26 cellular contexts compared by ENCODE assay signal in genomic region chr11:129035254-129035653, GRCh38.
"Had no signal": no experiment of that assay in that cellular context is flagged by ENCODE, and none has a peak within 500 bp of the region (broad histone marks: within the 10 kb centered on the region; RNA-seq: fewer than 3 reads in every experiment).

No MANE protein-coding gene starts in this region.

- H3K27me3 ChIP-seq: ascending aorta, SJCRH30 had no signal

- ATAC-seq: activated naive CD8-positive, alpha-beta T cell treated with anti-CD3 and anti-CD28 coated beads, Interleukin-2, amount 50 U/mL, for 24 hours; Panc1 had no signal

- H3K9ac ChIP-seq: KMS-11 had no signal

- FAIRE-seq: bronchial epithelial cell had no signal

- H3K4me3 ChIP-seq: ascending aorta, SJCRH30, SK-N-MC had no signal

- H3K27ac ChIP-seq: ascending aorta, KMS-11, SJCRH30, SK-N-MC had no signal

- H3K9me3 ChIP-seq: SJCRH30 had no signal

- H3K4me2 ChIP-seq: KMS-11 had no signal

- H3K36me3 ChIP-seq: ascending aorta, SJCRH30 had no signal

- DNase-seq: activated B cell treated with CpG ODN at 0.5 μM for 24 hours; activated CD4-positive, alpha-beta memory T cell treated with anti-CD3 and anti-CD28 coated beads for 36 hours; activated CD4-positive, alpha-beta T cell treated with anti-CD3 and anti-CD28 coated beads for 4 hours; activated CD4-positive, alpha-beta T cell treated with anti-CD3 and anti-CD28 coated beads, Interleukin-2, amount 50 U/mL, for 1 hour; activated CD4-positive, CD25-positive, alpha-beta regulatory T cell treated with anti-CD3 and anti-CD28 coated beads, Interleukin-2, amount 50 U/mL, for 72 hours; activated CD8-positive, alpha-beta memory T cell treated with anti-CD3 and anti-CD28 coated beads, Interleukin-2, amount 50 U/mL, for 48 hours; activated effector memory CD4-positive, alpha-beta T cell treated with Interleukin-2 at 50 U/mL for 16 hours; activated naive CD4-positive, alpha-beta T cell treated with anti-CD3 and anti-CD28 coated beads, Interleukin-2, amount 10 ng/mL, durations not matched to agents 7 days and 5 days; activated naive CD8-positive, alpha-beta T cell treated with anti-CD3 and anti-CD28 coated beads, Interleukin-2, amount 50 U/mL, for 24 hours; activated T-cell treated with anti-CD3 and anti-CD28 coated beads, Interleukin-2, amount 50 U/mL, for 48 hours; caudate nucleus; MM.1S; MV-4-11; NCI-H1092; NCI-H1436 treated with DMSO at 0.1 percent for 48 hours; NCI-H187 treated with DMSO at 0.1 percent for 48 hours; NCI-H2081 treated with DMSO at 0.1 percent for 48 hours; NCI-H226; NCI-H524 treated with DMSO at 0.1 percent for 48 hours; SHP77; SJCRH30 had no signal

- H3K4me1 ChIP-seq: ascending aorta, SJCRH30 had no signal
